26 cellular contexts compared by ENCODE assay signal in the genomic region with DNA sequence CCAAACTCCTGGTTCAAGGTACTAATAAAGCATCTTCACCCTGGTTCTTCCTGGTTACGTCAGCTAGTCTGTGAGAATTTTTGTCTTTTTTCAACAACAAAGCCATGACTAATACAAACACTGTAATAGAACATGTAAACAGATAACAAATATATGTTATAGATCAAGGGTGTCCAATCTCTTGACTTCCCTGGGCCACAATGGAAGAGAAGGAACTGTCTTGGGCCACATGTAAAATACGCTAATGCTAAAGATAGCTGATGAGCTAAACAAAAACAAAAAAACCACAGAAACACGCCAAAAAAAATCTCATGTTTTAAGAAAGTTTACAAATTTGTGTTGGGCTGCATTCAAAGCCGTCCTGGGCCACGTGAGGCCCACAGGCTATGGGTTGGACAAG.
"Had no signal": no experiment of that assay in that cellular context is flagged by ENCODE, and none has a peak within 500 bp of the region (broad histone marks: within the 10 kb centered on the region; RNA-seq: fewer than 3 reads in every experiment).

No MANE protein-coding gene starts in this region.

- H3K27me3 ChIP-seq: esophagus squamous epithelium, gastrocnemius medialis, neural progenitor cell, right lobe of liver, suprapubic skin, thyroid gland, vagina had no signal

- H3K4me3 Mint-ChIP-seq: memory B cell; mesothelial cell of epicardium; naive B cell; natural killer cell treated with Interleukin-12 subunit alpha and Interleukin-12 subunit beta and Interleukin-15 and Interleukin-18, amount 100 ng/mL, for 72 hours; neural progenitor cell; stimulated activated naive B cell treated with anti-CD40 and anti-IgM and Interleukin-4, amounts not matched to agents 10 μg/mL and 1 μg/mL and 100 μg/mL, for 72 hours; stimulated activated naive CD8-positive, alpha-beta T cell treated with anti-CD3 and anti-CD28 coated beads, Interleukin-15, Interleukin-2, amounts not matched to agents 100 ng/mL and 50 ng/mL, for 24 hours had no signal

- H3K27ac Mint-ChIP-seq: memory B cell; mesothelial cell of epicardium; natural killer cell treated with Interleukin-12 subunit alpha and Interleukin-12 subunit beta and Interleukin-15 and Interleukin-18, amount 100 ng/mL, for 72 hours; neural progenitor cell; progenitor cell of endocrine pancreas; stimulated activated naive B cell treated with anti-CD40 and anti-IgM and Interleukin-4, amounts not matched to agents 10 μg/mL and 1 μg/mL and 100 μg/mL, for 72 hours; stimulated activated naive CD8-positive, alpha-beta T cell treated with anti-CD3 and anti-CD28 coated beads, Interleukin-15, Interleukin-2, amounts not matched to agents 100 ng/mL and 50 ng/mL, for 24 hours had no signal

- H3K27ac ChIP-seq: esophagus squamous epithelium, gastrocnemius medialis, neural progenitor cell, parathyroid adenoma, right lobe of liver, suprapubic skin, thyroid gland, vagina had no signal

- H3K36me3 Mint-ChIP-seq: memory B cell; naive B cell; stimulated activated naive B cell treated with anti-CD40 and anti-IgM and Interleukin-4, amounts not matched to agents 10 μg/mL and 1 μg/mL and 100 μg/mL, for 72 hours had no signal

- H3K4me1 Mint-ChIP-seq: memory B cell; naive B cell; neural progenitor cell; stimulated activated naive B cell treated with anti-CD40 and anti-IgM and Interleukin-4, amounts not matched to agents 10 μg/mL and 1 μg/mL and 100 μg/mL, for 72 hours had no signal

- ATAC-seq: gastrocnemius medialis; left lobe of liver; mucosa of descending colon; natural killer cell treated with Interleukin-12 subunit alpha and Interleukin-12 subunit beta and Interleukin-15 and Interleukin-18, amount 100 ng/mL, for 72 hours; right lobe of liver; stimulated activated naive B cell treated with anti-CD40 and anti-IgM and Interleukin-4, amounts not matched to agents 10 μg/mL and 1 μg/mL and 100 μg/mL, for 72 hours had no signal

- H3K9me3 Mint-ChIP-seq: natural killer cell treated with Interleukin-12 subunit alpha and Interleukin-12 subunit beta and Interleukin-15 and Interleukin-18, amount 100 ng/mL, for 72 hours; stimulated activated naive CD8-positive, alpha-beta T cell treated with anti-CD3 and anti-CD28 coated beads, Interleukin-15, Interleukin-2, amounts not matched to agents 100 ng/mL and 50 ng/mL, for 24 hours had no signal

- H2AFZ ChIP-seq: neural progenitor cell, parathyroid adenoma had no signal

- H3K4me3 ChIP-seq: esophagus squamous epithelium, gastrocnemius medialis, lung, mucosa of descending colon, neural progenitor cell, right lobe of liver, suprapubic skin, thyroid gland, vagina had no signal

- H3K4me2 ChIP-seq: neural progenitor cell had no signal

- DNase-seq: cortex of kidney; effector CD4-positive, alpha-beta T cell; erythroblast; esophagus squamous epithelium; gastrocnemius medialis; head of caudate nucleus; mucosa of descending colon; naive B cell; right lobe of liver; small intestine; stimulated activated CD4-positive, alpha-beta T cell treated with anti-CD3 and anti-CD28 coated beads, Interleukin-15, amount 100 ng/mL, for 24 hours; stimulated activated CD4-positive, alpha-beta T cell treated with anti-CD3 and anti-CD28 coated beads, Interleukin-2, amount 100 ng/mL, for 48 hours; stimulated activated naive B cell treated with anti-CD40 and anti-IgM and Interleukin-4, amounts not matched to agents 10 μg/mL and 1 μg/mL and 100 μg/mL, for 72 hours; thyroid gland; trophoblast cell had no signal

- H3K4me1 ChIP-seq: esophagus squamous epithelium, gastrocnemius medialis, parathyroid adenoma, right lobe of liver, suprapubic skin, thyroid gland, vagina had no signal

- H3K27me3 Mint-ChIP-seq: memory B cell; naive B cell; natural killer cell treated with Interleukin-12 subunit alpha and Interleukin-12 subunit beta and Interleukin-15 and Interleukin-18, amount 100 ng/mL, for 72 hours; progenitor cell of endocrine pancreas; stimulated activated naive CD8-positive, alpha-beta T cell treated with anti-CD3 and anti-CD28 coated beads, Interleukin-15, Interleukin-2, amounts not matched to agents 100 ng/mL and 50 ng/mL, for 24 hours had no signal

- H3K9ac ChIP-seq: neural progenitor cell, parathyroid adenoma had no signal

- H3K9me3 ChIP-seq: gastrocnemius medialis, mucosa of descending colon, right lobe of liver, suprapubic skin, thyroid gland, vagina had no signal
